In genomic region chr12:50211392-50212070, GRCh38 we compare ENCODE assay signal across 9 cellular contexts. TPM values are rescaled to one million over a fixed set of nuclear protein-coding genes. Genes with fewer than 3 reads are reported as not detected.
DNase-seq lines count a peak whose midpoint lies in the region; ATAC-seq and TF ChIP-seq lines count a peak whose summit lies in the region.
"Had no signal": no experiment of that assay in that cellular context is flagged by ENCODE, and none has a peak within 500 bp of the region (broad histone marks: within the 10 kb centered on the region; RNA-seq: fewer than 3 reads in every experiment).

No MANE protein-coding gene starts in this region.

- ATAC-seq in CD4-positive, alpha-beta T cell (ENCODE audit: poor library complexity): peak; percentile 34
- ATAC-seq in effector memory CD8-positive, alpha-beta T cell (replicated peaks): peak; percentile 16
- peak in 1 of 3 donors; percentile 50 for ATAC-seq in natural killer cell
- no peak for ATAC-seq in GM18520 (IDR thresholded peaks at IDR 0.05; ENCODE audit: unreplicated experiment)

- no peak for DNase-seq in CD4-positive, alpha-beta T cell
- DNase-seq in PC-9: no peak
- no peak for DNase-seq in effector memory CD8-positive, alpha-beta T cell
- DNase-seq in natural killer cell: no peak
- no peak for DNase-seq in T-helper 9 cell
- no peak for DNase-seq in DMS114 treated with DMSO at 0.1 percent for 48 hours (lab: John Stamatoyannopoulos, UW; ENCODE audit: unreplicated experiment)
- no peak for DNase-seq in NCI-H345 (lab: John Stamatoyannopoulos, UW)

- POLR2A ChIA-PET in CD4-positive, alpha-beta T cell (lab: Charles Lee): interaction anchor here (0.6 to 4.5 kb wide), 7 partner anchors 11 to 224 kb away, joined by 3 to 57 read pairs (median 5); partner anchors contain the start of genes COX14 and LIMA1
- POLR2A ChIA-PET in PC-9 (lab: Charles Lee; ENCODE audit: unreplicated experiment): interaction anchor here (0.6 kb wide), 2 partner anchors 9 to 127 kb away, joined by 11 to 15 read pairs; partner anchors contain the start of gene SMARCD1

- H3K27me3 Mint-ChIP-seq in CD4-positive, alpha-beta T cell: no peaks in the 10 kb centered on the region
- H3K27me3 Mint-ChIP-seq in effector memory CD8-positive, alpha-beta T cell: no peaks in the 10 kb centered on the region
- no peaks in the 10 kb centered on the region for H3K27me3 Mint-ChIP-seq in natural killer cell (ENCODE audit: low read depth in 2 of 2)

- H3K4me3 ChIP-seq in PC-9: no peak overlapping the region
- H3K4me3 ChIP-seq: cardiac muscle cell had no signal

- no TSS peak for BruUV-seq in PC-9 (replicated peaks; lab: Mats Ljungman, UMichigan)

- H3K36me3 ChIP-seq in PC-9 (ENCODE audit: low read depth): peaks cover 25% of the 10 kb centered on the region
- H3K36me3 ChIP-seq: cardiac muscle cell had no signal

- H4K20me1 ChIP-seq in PC-9 (ENCODE audit: insufficient read depth): no peaks in the 10 kb centered on the region

- H3K4me2 ChIP-seq in PC-9: no peak overlapping the region

- H3K9me2 ChIP-seq in PC-9 (ENCODE audit: insufficient read depth): no peaks in the 10 kb centered on the region

- no peak for TF ChIP-seq CTCF in CD4-positive, alpha-beta T cell (IDR thresholded peaks at IDR 0.05)
- TF ChIP-seq CTCF in PC-9 (conservative IDR thresholded peaks at IDR 0.05) (no peak), natural killer cell (IDR thresholded peaks at IDR 0.05) (no peak)

- intact Hi-C loops in CD4-positive, alpha-beta T cell (cut with DNase I, micrococcal nuclease): loop anchor here in 1 of 2 experiments (10.0 kb wide), 1 partner anchor 423 kb away; no protein-coding TSS in a partner anchor
- intact Hi-C loops in PC-9 (cut with micrococcal nuclease; ENCODE audit: unreplicated experiment): no loop called here
- intact Hi-C loops in natural killer cell (cut with micrococcal nuclease): no loop called here

- H3K4me1 Mint-ChIP-seq in CD4-positive, alpha-beta T cell (ENCODE audit: low read depth): peaks cover 42% of the 10 kb centered on the region
- peaks cover 12 to 38% of the 10 kb centered on the region in 2 donors for H3K4me1 Mint-ChIP-seq in effector memory CD8-positive, alpha-beta T cell (ENCODE audit: low read depth in 2 of 2)
- peaks cover 29 to 33% of the 10 kb centered on the region in 2 donors for H3K4me1 Mint-ChIP-seq in natural killer cell

- CTCF ChIA-PET in CD4-positive, alpha-beta T cell (lab: Charles Lee): interaction anchor here (0.9 to 1.6 kb wide), 2 partner anchors 10 to 79 kb away, joined by 3 to 6 read pairs; no protein-coding TSS in a partner anchor
- CTCF ChIA-PET in PC-9 (lab: Charles Lee): interaction anchor here (0.7 kb wide), 1 partner anchor 95 kb away, joined by 3 read pairs; no protein-coding TSS in a partner anchor

- peaks cover 23% of the 10 kb centered on the region; the same call in 1 of the 2 replicates for H3K79me2 ChIP-seq in PC-9 (ENCODE audit: low read depth)

- peaks cover 31% of the 10 kb centered on the region; the same call in 1 of the 2 replicates for H3F3A ChIP-seq in PC-9 (ENCODE audit: insufficient read depth, low read depth)

- H2AFZ ChIP-seq in PC-9: no peak overlapping the region

- H3K4me1 ChIP-seq in PC-9 (replicated peaks; ENCODE audit: insufficient read depth): peaks cover 31% of the 10 kb centered on the region

- H3K9me3 ChIP-seq in CD4-positive, alpha-beta T cell (ENCODE audit: control insufficient read depth, low read length): no peaks in the 10 kb centered on the region
- H3K9me3 ChIP-seq in PC-9 (ENCODE audit: insufficient read depth, low read depth): no peaks in the 10 kb centered on the region

- no peaks in the 10 kb centered on the region for H3K27me3 ChIP-seq in CD4-positive, alpha-beta T cell (ENCODE audit: control insufficient read depth, insufficient read depth, low read length)
- no peaks in the 10 kb centered on the region for H3K27me3 ChIP-seq in PC-9 (ENCODE audit: insufficient read depth, low read depth)
- H3K27me3 ChIP-seq: cardiac muscle cell had no signal

- H3K27ac ChIP-seq in CD4-positive, alpha-beta T cell (ENCODE audit: low read depth, low read length): peak overlapping the region; percentile 51
- peak overlapping the region; percentile 33; the same call in 1 of the 2 replicates for H3K27ac ChIP-seq in PC-9
- H3K27ac ChIP-seq: cardiac muscle cell had no signal

- H3K27ac Mint-ChIP-seq in CD4-positive, alpha-beta T cell: peak overlapping the region; percentile 90
- peak overlapping the region; percentile 93 to 94 for H3K27ac Mint-ChIP-seq in effector memory CD8-positive, alpha-beta T cell
- H3K27ac Mint-ChIP-seq in natural killer cell: peak overlapping the region; percentile 88 to 92

- peak overlapping the region; percentile 47 for H3K4me3 Mint-ChIP-seq in CD4-positive, alpha-beta T cell
- H3K4me3 Mint-ChIP-seq in effector memory CD8-positive, alpha-beta T cell: peak overlapping the region; percentile 64 to 67
- H3K4me3 Mint-ChIP-seq in natural killer cell: peak overlapping the region; percentile 72

- H3K9me3 Mint-ChIP-seq in CD4-positive, alpha-beta T cell: no peaks in the 10 kb centered on the region
- H3K9me3 Mint-ChIP-seq in effector memory CD8-positive, alpha-beta T cell: no peaks in the 10 kb centered on the region
- H3K9me3 Mint-ChIP-seq in natural killer cell: no peaks in the 10 kb centered on the region

- peaks cover 1% of the 10 kb centered on the region for H3K36me3 Mint-ChIP-seq in CD4-positive, alpha-beta T cell (ENCODE audit: low read depth)
- peaks cover 2% of the 10 kb centered on the region for H3K36me3 Mint-ChIP-seq in effector memory CD8-positive, alpha-beta T cell (ENCODE audit: insufficient read depth)
- H3K36me3 Mint-ChIP-seq in natural killer cell: no peaks in the 10 kb centered on the region

RNA-seq across cellular contexts. Expression of gene CERS5, which starts 44.4 kb away (rescaled TPM):
- total RNA-seq in CD4-positive, alpha-beta T cell: 10 to 100 TPM; 42.3 to 44.5 TPM
- total RNA-seq in PC-9 (2021) (33.0 and 41.7 TPM in 2 replicates), natural killer cell (10 to 100 TPM; 69.9 to 81.2 (median 75.8) TPM)
